In the genomic region with DNA sequence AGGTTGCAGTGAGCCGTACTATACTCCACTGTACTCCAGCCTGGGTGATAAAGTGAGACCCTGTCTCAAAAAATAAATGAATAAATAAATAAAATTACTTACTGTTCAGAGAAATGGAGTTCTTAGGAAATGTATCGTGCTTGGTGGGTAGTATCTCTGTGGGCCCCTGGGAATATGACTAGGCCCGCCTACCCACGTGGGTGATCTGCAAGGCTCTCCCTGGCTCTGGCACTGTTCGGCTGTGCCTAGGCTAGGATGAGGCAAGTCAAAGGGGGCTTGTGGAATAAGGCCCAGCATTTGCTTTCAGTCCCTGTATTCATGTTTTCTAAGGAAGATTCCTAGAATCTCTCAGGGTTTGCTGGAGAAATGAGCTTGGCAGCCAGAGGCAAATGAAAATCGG, we compare ENCODE assay signal across 11 cellular contexts. TPM values are rescaled to one million over a fixed set of nuclear protein-coding genes. Genes with fewer than 3 reads are reported as not detected.
DNase-seq lines count a peak whose midpoint lies in the region; ATAC-seq and TF ChIP-seq lines count a peak whose summit lies in the region.
"Had no signal": no experiment of that assay in that cellular context is flagged by ENCODE, and none has a peak within 500 bp of the region (broad histone marks: within the 10 kb centered on the region; RNA-seq: fewer than 3 reads in every experiment).

No MANE protein-coding gene starts in this region.

- no peak overlapping the region for H3K27ac ChIP-seq in Karpas-422 (ENCODE audit: low read length)
- peak overlapping the region; percentile 59 for H3K27ac ChIP-seq in subcutaneous abdominal adipose tissue (ENCODE audit: low read depth, low read length)

- H3K9me2 ChIP-seq in Karpas-422 (replicated peaks; ENCODE audit: insufficient read depth, low read length), result no peaks in the 10 kb centered on the region

- H3K4me3 ChIP-seq in Karpas-422 (ENCODE audit: low read length) (no peak overlapping the region), subcutaneous abdominal adipose tissue (ENCODE audit: low read depth in 1 of 5, low read length in 5 of 5) (no peak overlapping the region)

- H2AFZ ChIP-seq in Karpas-422 (ENCODE audit: low read length), result no peak overlapping the region

- H3K4me1 Mint-ChIP-seq in chondrocyte (ENCODE audit: low read depth) (peaks cover 29% of the 10 kb centered on the region), mesothelial cell of epicardium (peaks cover 66% of the 10 kb centered on the region)
- H3K4me1 Mint-ChIP-seq in stimulated activated naive CD8-positive, alpha-beta T cell treated with anti-CD3 and anti-CD28 coated beads, Interleukin-15, amount 100 ng/mL, for 72 hours, result peaks cover 28% of the 10 kb centered on the region

- H3K9me3 ChIP-seq in Karpas-422 (ENCODE audit: low read length), result no peaks in the 10 kb centered on the region
- no peaks in the 10 kb centered on the region for H3K9me3 ChIP-seq in subcutaneous abdominal adipose tissue (ENCODE audit: control insufficient read depth in 5 of 5, low read length in 5 of 5)

- H3K4me3 Mint-ChIP-seq in chondrocyte (ENCODE audit: unreplicated experiment) (no peak overlapping the region), mesothelial cell of epicardium (no peak overlapping the region)
- no peak overlapping the region for H3K4me3 Mint-ChIP-seq in stimulated activated naive CD8-positive, alpha-beta T cell treated with anti-CD3 and anti-CD28 coated beads, Interleukin-15, amount 100 ng/mL, for 72 hours
- H3K4me3 Mint-ChIP-seq: activated CD4-positive, alpha-beta T cell treated with anti-CD3 and anti-CD28 coated beads for 36 hours had no signal

- H3K27me3 Mint-ChIP-seq in chondrocyte (ENCODE audit: low read depth) (no peaks in the 10 kb centered on the region), mesothelial cell of epicardium (ENCODE audit: low read depth) (no peaks in the 10 kb centered on the region)
- no peaks in the 10 kb centered on the region for H3K27me3 Mint-ChIP-seq in stimulated activated naive CD8-positive, alpha-beta T cell treated with anti-CD3 and anti-CD28 coated beads, Interleukin-15, amount 100 ng/mL, for 72 hours
- H3K27me3 Mint-ChIP-seq: activated CD4-positive, alpha-beta T cell treated with anti-CD3 and anti-CD28 coated beads for 36 hours had no signal

- no peak for ATAC-seq in GM21515 (IDR thresholded peaks at IDR 0.05; ENCODE audit: unreplicated experiment)
- ATAC-seq in stimulated activated naive CD8-positive, alpha-beta T cell treated with anti-CD3 and anti-CD28 coated beads, Interleukin-15, amount 100 ng/mL, for 72 hours, result no peak
- ATAC-seq: activated CD4-positive, alpha-beta T cell treated with anti-CD3 and anti-CD28 coated beads for 36 hours had no signal

- H3K9me3 Mint-ChIP-seq in chondrocyte (ENCODE audit: low read depth) (no peaks in the 10 kb centered on the region), mesothelial cell of epicardium (no peaks in the 10 kb centered on the region)
- H3K9me3 Mint-ChIP-seq in stimulated activated naive CD8-positive, alpha-beta T cell treated with anti-CD3 and anti-CD28 coated beads, Interleukin-15, amount 100 ng/mL, for 72 hours, result no peaks in the 10 kb centered on the region

- no peaks in the 10 kb centered on the region for H3K36me3 Mint-ChIP-seq in chondrocyte (ENCODE audit: low read depth)
- no peaks in the 10 kb centered on the region for H3K36me3 Mint-ChIP-seq in mesothelial cell of epicardium

- peak; percentile 47 for DNase-seq in Karpas-422
- no peak for DNase-seq in chondrocyte (ENCODE audit: low spot score)
- DNase-seq in mesothelial cell of epicardium (ENCODE audit: low spot score in 2 of 2, unreplicated experiment in 2 of 2), result no peak
- no peak for DNase-seq in stimulated activated naive CD8-positive, alpha-beta T cell treated with anti-CD3 and anti-CD28 coated beads, Interleukin-15, amount 100 ng/mL, for 72 hours
- DNase-seq in C1 segment of cervical spinal cord (lab: John Stamatoyannopoulos, UW), result no peak
- no peak for DNase-seq in HT-29 (ENCODE audit: low spot score)
- DNase-seq: activated CD4-positive, alpha-beta T cell treated with anti-CD3 and anti-CD28 coated beads for 36 hours; central memory CD4-positive, alpha-beta T cell; NCI-H748 treated with DMSO at 0.1 percent for 48 hours had no signal

- no peaks in the 10 kb centered on the region for H3K27me3 ChIP-seq in Karpas-422 (ENCODE audit: low read length)
- H3K27me3 ChIP-seq in subcutaneous abdominal adipose tissue (ENCODE audit: control insufficient read depth in 5 of 5, insufficient read depth in 4 of 5, low read length in 5 of 5), result no peaks in the 10 kb centered on the region

- H3K79me2 ChIP-seq in Karpas-422 (ENCODE audit: low read length), result peaks cover 2% of the 10 kb centered on the region

- peaks cover 51% of the 10 kb centered on the region for H3K4me1 ChIP-seq in Karpas-422 (ENCODE audit: low read length)
- H3K4me1 ChIP-seq in subcutaneous abdominal adipose tissue (ENCODE audit: control insufficient read depth in 5 of 5, insufficient read depth in 5 of 5, low read length in 5 of 5), result peaks cover 12 to 38% (median 32%) of the 10 kb centered on the region in 5 donors

- H3K27ac Mint-ChIP-seq in chondrocyte (ENCODE audit: unreplicated experiment), result peak overlapping the region; percentile 84
- H3K27ac Mint-ChIP-seq in mesothelial cell of epicardium, result peak overlapping the region; percentile 98
- H3K27ac Mint-ChIP-seq in stimulated activated naive CD8-positive, alpha-beta T cell treated with anti-CD3 and anti-CD28 coated beads, Interleukin-15, amount 100 ng/mL, for 72 hours, result no peak overlapping the region
- H3K27ac Mint-ChIP-seq: activated CD4-positive, alpha-beta T cell treated with anti-CD3 and anti-CD28 coated beads for 36 hours had no signal

- H3K4me2 ChIP-seq in Karpas-422 (ENCODE audit: low read depth, low read length, poor library complexity, severe bottlenecking), result peak overlapping the region; percentile 33

- TF ChIP-seq CTCF in chondrocyte (IDR thresholded peaks at IDR 0.05), result no peak
- TF ChIP-seq CTCF in mesothelial cell of epicardium (IDR thresholded peaks at IDR 0.05; ENCODE audit: unreplicated experiment), result no peak

- H4K20me1 ChIP-seq in Karpas-422 (ENCODE audit: insufficient read depth, low read depth, low read length), result no peaks in the 10 kb centered on the region

- H3K36me3 ChIP-seq in Karpas-422 (ENCODE audit: insufficient read depth, low read length) (no peaks in the 10 kb centered on the region), subcutaneous abdominal adipose tissue (ENCODE audit: control insufficient read depth in 5 of 5, insufficient read depth in 5 of 5, low read length in 5 of 5) (no peaks in the 10 kb centered on the region)

- peak overlapping the region; percentile 24; the same call in 1 of the 2 replicates for H3K9ac ChIP-seq in Karpas-422 (ENCODE audit: low read length)
- peak overlapping the region in 3 of 5 donors; percentile 44 to 56 (median 47) for H3K9ac ChIP-seq in subcutaneous abdominal adipose tissue (ENCODE audit: low read length in 5 of 5)

RNA-seq across cellular contexts. Expression of gene CSRP1, which starts 4.5 kb away (rescaled TPM):
- total RNA-seq in Karpas-422 (2014; rRNA removed; shearing (Covaris generic); ENCODE audit: low replicate concordance), result 39.8 and 51.8 TPM in 2 replicates
- total RNA-seq in chondrocyte, result 1.3 to 7.1 TPM (median 5.9 TPM) in 3 replicates
- 10.4 to 11.4 TPM (median 10.7 TPM) in 3 replicates for total RNA-seq in mesothelial cell of epicardium
- total RNA-seq in HT-29 (2014; rRNA removed; shearing (Covaris generic)), result 183 and 213 TPM in 2 replicates

RNA-seq across cellular contexts. Expression of gene NAV1, which starts 27.5 kb away (rescaled TPM):
- 0.83 and 2.9 TPM in 2 replicates for total RNA-seq in Karpas-422 (2014; rRNA removed; shearing (Covaris generic); ENCODE audit: low replicate concordance)
- total RNA-seq in chondrocyte (201 to 294 TPM (median 211 TPM) in 3 replicates), mesothelial cell of epicardium (88.8 to 95.9 TPM (median 95.4 TPM) in 3 replicates)
- total RNA-seq in HT-29 (2014; rRNA removed; shearing (Covaris generic)), result 0.51 and 0.99 TPM in 2 replicates

RNA-seq across cellular contexts. Expression of gene PHLDA3, which starts 42.4 kb away (rescaled TPM):
- not detected in 2 replicates for total RNA-seq in Karpas-422 (2014; rRNA removed; shearing (Covaris generic); ENCODE audit: low replicate concordance)
- 111 to 120 TPM (median 115 TPM) in 3 replicates for total RNA-seq in chondrocyte
- total RNA-seq in mesothelial cell of epicardium, result 84.0 to 92.8 TPM (median 87.5 TPM) in 3 replicates
- 39.4 and 49.4 TPM in 2 replicates for total RNA-seq in HT-29 (2014; rRNA removed; shearing (Covaris generic))

Comparison
In these comparisons a context has a peak if more than half of its experiments do, and no peak if none do; other contexts are left out.
1. H3K27ac Mint-ChIP-seq: peak in chondrocyte (single experiment) and mesothelial cell of epicardium (single experiment); none in stimulated activated naive CD8-positive, alpha-beta T cell treated with anti-CD3 and anti-CD28 coated beads, Interleukin-15, amount 100 ng/mL, for 72 hours (0 of 2).
2. RNA of gene NAV1, which starts 27.5 kb away (total RNA-seq): 201 to 294 TPM in chondrocyte and 88.8 to 95.9 TPM in mesothelial cell of epicardium; 0.83 to 2.9 TPM in Karpas-422 and 0.51 to 0.99 TPM in HT-29; every median in the first group is over 10 times any median in the second.
3. RNA of gene PHLDA3, which starts 42.4 kb away (total RNA-seq): 111 to 120 TPM in chondrocyte, 84.0 to 92.8 TPM in mesothelial cell of epicardium and 39.4 to 49.4 TPM in HT-29; not detected in Karpas-422; every median in the first group is over 10 times any median in the second.